8 cellular contexts compared by ENCODE assay signal in the genomic region with DNA sequence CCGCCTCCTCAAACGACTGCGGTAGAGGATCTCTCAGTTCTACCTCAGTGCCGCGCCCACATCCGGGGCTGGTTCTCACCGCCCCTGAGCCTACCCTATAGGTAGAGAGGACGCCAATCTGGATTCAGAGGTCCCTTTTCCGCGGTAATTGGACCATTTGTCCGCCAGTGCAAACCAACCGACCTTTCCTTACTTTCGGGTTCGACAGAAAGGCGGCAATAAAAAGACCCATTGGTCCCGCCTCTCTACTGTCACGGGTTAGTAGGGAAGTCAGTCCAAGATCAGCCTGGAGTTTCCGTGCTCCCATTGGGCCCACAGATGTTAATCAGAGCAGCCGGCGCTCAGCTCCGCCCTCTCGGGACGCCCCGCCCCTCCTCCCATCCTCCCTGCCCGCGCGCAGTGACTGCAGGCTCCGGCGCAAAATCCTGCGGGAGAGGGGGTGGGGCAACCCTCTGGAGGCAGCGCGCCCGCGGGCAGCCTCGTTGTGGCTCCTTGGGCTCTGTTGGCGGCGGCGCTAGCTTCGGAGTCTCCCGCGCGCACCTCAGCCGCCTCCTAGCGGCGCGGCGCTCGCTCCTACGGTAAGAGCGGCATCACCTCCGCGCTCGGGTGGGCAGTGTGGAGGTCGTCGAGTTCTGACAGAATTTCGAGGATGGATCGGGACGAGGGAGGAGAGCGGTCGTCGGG. TPM values are rescaled to one million over a fixed set of nuclear protein-coding genes. Genes with fewer than 3 reads are reported as not detected.
DNase-seq lines count a peak whose midpoint lies in the region; ATAC-seq, FAIRE-seq and TF ChIP-seq lines count a peak whose summit lies in the region.

A gene (plus strand): TSS at position 380 of the 684 bp plus-strand sequence.
A gene with protein sequence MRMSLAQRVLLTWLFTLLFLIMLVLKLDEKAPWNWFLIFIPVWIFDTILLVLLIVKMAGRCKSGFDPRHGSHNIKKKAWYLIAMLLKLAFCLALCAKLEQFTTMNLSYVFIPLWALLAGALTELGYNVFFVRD (minus strand): TSS at position 41 of the 684 bp plus-strand sequence. CDS start 4,061 bp downstream, outside the sequence.

- H3K4me3 Mint-ChIP-seq in naive thymus-derived CD8-positive, alpha-beta T cell: peak within 1 kb of the TSS; percentile 88 to 99 (median 97)

- peak; percentile 93 for ATAC-seq in RWPE2 (ENCODE audit: low read depth)
- ATAC-seq in naive thymus-derived CD8-positive, alpha-beta T cell: peak; percentile 90 to 92

- H3K9me3 ChIP-seq in ES-I3 (ENCODE audit: control insufficient read depth, insufficient read depth, low read length): no peaks in the 10 kb centered on the region
- no peaks in the 10 kb centered on the region for H3K9me3 ChIP-seq in RWPE2 (ENCODE audit: severe bottlenecking)

- TF ChIP-seq POLR2A in H54 (IDR thresholded peaks at IDR 0.05; ENCODE audit: low read depth, low read length): peak; percentile 93

- TF ChIP-seq CTCF in RWPE2 (IDR thresholded peaks at IDR 0.05; ENCODE audit: poor library complexity, severe bottlenecking): peak; percentile 54
- TF ChIP-seq CTCF in fibroblast of mammary gland (conservative IDR thresholded peaks at IDR 0.05; ENCODE audit: control insufficient read depth, insufficient read depth, low read depth, low read length): peak; percentile 31

- peaks cover 28 to 82% (median 78%) of the 10 kb centered on the region in 4 donors for H3K4me1 Mint-ChIP-seq in naive thymus-derived CD8-positive, alpha-beta T cell

- H3K27ac ChIP-seq in RWPE2 (ENCODE audit: poor library complexity, severe bottlenecking): peak within 1 kb of the TSS; percentile 57

- H3K27me3 ChIP-seq in RWPE2 (ENCODE audit: insufficient read depth, poor library complexity, severe bottlenecking): no peaks in the 10 kb centered on the region

- peaks cover 2 to 11% (median 4%) of the 10 kb centered on the region in 3 donors for H3K36me3 Mint-ChIP-seq in naive thymus-derived CD8-positive, alpha-beta T cell

- POLR2A ChIA-PET in naive thymus-derived CD8-positive, alpha-beta T cell (lab: Charles Lee): interaction anchor here (2.0 kb wide), 1 partner anchor 102 kb away, joined by 15 read pairs; a partner anchor contains a TSS

- H3K4me3 ChIP-seq in RWPE2 (ENCODE audit: severe bottlenecking) (peak within 1 kb of the TSS; percentile 56), fibroblast of mammary gland (ENCODE audit: control insufficient read depth, low read depth, low read length) (peak within 1 kb of the TSS; percentile 97)

- FAIRE-seq in H54 (lab: Jason Lieb, UNC): no peak

- H3K36me3 ChIP-seq in ES-I3 (ENCODE audit: insufficient read depth, low read length) (peaks cover 2% of the 10 kb centered on the region; the same call in 1 of the 2 replicates), RWPE2 (ENCODE audit: low read depth) (peaks cover 11% of the 10 kb centered on the region; the same call in 1 of the 2 replicates)

- H3K9me3 Mint-ChIP-seq in naive thymus-derived CD8-positive, alpha-beta T cell: no peaks in the 10 kb centered on the region

- peaks cover 10% of the 10 kb centered on the region for H3K4me1 ChIP-seq in ES-I3 (ENCODE audit: insufficient read depth, low read length)
- peaks cover 17% of the 10 kb centered on the region for H3K4me1 ChIP-seq in RWPE2 (ENCODE audit: insufficient read depth, poor library complexity, severe bottlenecking)

- H3K27me3 Mint-ChIP-seq in naive thymus-derived CD8-positive, alpha-beta T cell: no peaks in the 10 kb centered on the region

- peak within 1 kb of the TSS; percentile 92 for H3K9ac ChIP-seq in ES-I3 (ENCODE audit: low read depth, low read length)

- peak; percentile 62 for DNase-seq in H54 (ENCODE audit: insufficient read length, low spot score)
- peak; percentile 100 for DNase-seq in LoVo (ENCODE audit: low spot score)
- peak; percentile 97 for DNase-seq in RWPE2 (ENCODE audit: low spot score)
- peak; percentile 89 for DNase-seq in activated T-helper 9 cell treated with anti-CD3 and anti-CD28 coated beads, Interleukin-2, amount 50 U/mL, for 16 hours (ENCODE audit: low read depth)
- DNase-seq in fibroblast of mammary gland (ENCODE audit: low read depth): peak; percentile 99
- peak; percentile 83 to 96 (median 93) for DNase-seq in naive thymus-derived CD8-positive, alpha-beta T cell
- peak; percentile 92 to 99 (median 95) for DNase-seq in stimulated activated naive CD4-positive, alpha-beta T cell (lab: John Stamatoyannopoulos, UW)

- peak within 1 kb of the TSS; percentile 85 to 97 (median 95) for H3K27ac Mint-ChIP-seq in naive thymus-derived CD8-positive, alpha-beta T cell

RNA-seq across cellular contexts. Expression of the first gene that starts in this region (rescaled TPM):
- 10 to 100 TPM; 12.3 to 14.8 TPM for total RNA-seq in naive thymus-derived CD8-positive, alpha-beta T cell
- polyA plus RNA-seq in naive thymus-derived CD8-positive, alpha-beta T cell: 1 to 10 TPM; 4.5 to 4.9 (median 4.7) TPM

RNA-seq across cellular contexts. Expression of the second gene that starts in this region (rescaled TPM):
- total RNA-seq in naive thymus-derived CD8-positive, alpha-beta T cell: 1 to 10 TPM; 7.5 to 8.4 TPM
- 10 to 100 TPM in 1 of 3 donors, 1 to 10 TPM in 2; 6.7 to 18.6 (median 9.1) TPM for polyA plus RNA-seq in naive thymus-derived CD8-positive, alpha-beta T cell

Comparison
In these comparisons a context has a peak if more than half of its experiments do, and no peak if none do; other contexts are left out.
1. Peak in every context shown above with its lines: DNase-seq, ATAC-seq, H3K4me3 ChIP-seq and H3K27ac ChIP-seq.